9 cellular contexts compared by ENCODE assay signal in the genomic region with DNA sequence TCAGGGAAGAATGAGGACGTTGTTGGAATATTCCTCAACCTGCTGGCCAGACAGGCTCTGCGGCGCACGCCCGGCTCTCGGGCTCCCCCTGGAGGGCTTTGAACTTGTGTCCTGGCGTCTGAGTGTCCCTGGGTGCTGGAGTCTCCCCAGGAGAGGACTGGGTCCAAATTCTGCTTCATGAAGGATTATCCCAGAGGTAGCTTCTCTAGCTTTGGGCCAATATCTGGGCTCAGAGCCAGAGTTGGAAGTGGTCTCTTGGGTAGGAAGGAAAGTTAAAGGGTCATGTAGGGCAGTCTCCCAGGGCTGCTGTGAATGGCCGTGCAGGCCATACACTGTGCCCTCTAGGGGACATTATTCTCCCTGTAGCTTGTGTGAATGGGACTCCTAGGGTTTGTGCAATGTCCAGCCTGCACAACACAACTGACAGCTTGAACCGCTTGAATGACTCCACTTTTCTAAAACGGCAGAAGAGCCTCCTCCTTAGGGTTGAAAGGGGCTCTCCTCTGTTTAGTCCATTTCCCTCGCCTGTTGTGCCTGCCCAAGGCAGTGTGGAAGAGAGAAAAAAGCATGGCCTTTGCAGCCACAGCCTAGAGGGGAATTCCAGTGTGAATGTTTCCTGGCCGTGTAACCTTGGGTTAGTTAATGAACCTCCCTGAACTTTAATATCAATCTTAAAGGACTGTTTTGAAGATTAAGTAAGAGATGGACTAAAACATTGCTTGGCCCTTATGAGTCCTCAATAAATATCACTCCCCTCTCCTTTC.
A peak's percentile ranks its signal among the peaks of the same experiment; 100 is the strongest.
DNase-seq lines count a peak whose midpoint lies in the region; ATAC-seq and TF ChIP-seq lines count a peak whose summit lies in the region.
"Had no signal": no experiment of that assay in that cellular context is flagged by ENCODE, and none has a peak within 500 bp of the region (broad histone marks: within the 10 kb centered on the region; RNA-seq: fewer than 3 reads in every experiment).

No MANE protein-coding gene starts in this region.

- H3K4me3 Mint-ChIP-seq in Calu3 (ENCODE audit: low read depth, unreplicated experiment): no peak overlapping the region
- no peak overlapping the region for H3K4me3 Mint-ChIP-seq in activated CD4-positive, alpha-beta T cell treated with anti-CD3 and anti-CD28 coated beads for 36 hours

- DNase-seq in Calu3 (peak; percentile 84), HCT116 (ENCODE audit: low read depth, low spot score) (peak; percentile 38), NCI-H226 (peak; percentile 55), dedifferentiated amniotic fluid mesenchymal stem cell (ENCODE audit: extremely low spot score) (peak; percentile 51), left lung (peak; percentile 58 to 94)
- peak; percentile 79 for DNase-seq in activated CD4-positive, alpha-beta T cell treated with anti-CD3 and anti-CD28 coated beads for 36 hours
- DNase-seq in stimulated activated CD4-positive, alpha-beta T cell treated with anti-CD3 and anti-CD28 coated beads, Interleukin-4, amount 100 ng/mL, for 48 hours (ENCODE audit: low read depth in 2 of 2): peak; percentile 48 to 69

- no peaks in the 10 kb centered on the region for H3K79me2 ChIP-seq in HCT116 (ENCODE audit: insufficient read depth, low read length)

- H2AFZ ChIP-seq in HCT116 (ENCODE audit: low read depth, low read length, poor library complexity, severe bottlenecking): no peak overlapping the region

- no peak overlapping the region for H3K9ac ChIP-seq in HCT116 (ENCODE audit: low read length)

- RAD21 ChIA-PET in HCT116 (lab: Charles Lee; ENCODE audit: low non-redundant PET in 1 of 2, low total read pairs in 2 of 2, uncharacterized antibody in 2 of 2, unreplicated experiment in 2 of 2): interaction anchor here in 1 of 2 experiments (0.6 kb wide), 1 partner anchor 53 kb away, joined by 3 read pairs; no protein-coding TSS in a partner anchor

- no peak overlapping the region for H3K4me3 ChIP-seq in HCT116 (replicated peaks in 1 of 2; ENCODE audit: low read depth in 1 of 2, low read length in 2 of 2)
- no peak overlapping the region for H3K4me3 ChIP-seq in left lung
- H3K4me3 ChIP-seq: SK-N-MC had no signal

- peak; percentile 84 for TF ChIP-seq CTCF in Calu3 (IDR thresholded peaks at IDR 0.05; ENCODE audit: unreplicated experiment)
- peak; percentile 94 to 99 (median 98) for TF ChIP-seq CTCF in HCT116 (IDR thresholded peaks at IDR 0.05 in 2 of 3, conservative IDR thresholded peaks at IDR 0.05 in 1 of 3; ENCODE audit: borderline replicate concordance in 1 of 3, insufficient read depth in 1 of 3, low read depth in 2 of 3, low read length in 2 of 3)
- peak; percentile 85 to 86 for TF ChIP-seq CTCF in left lung (IDR thresholded peaks at IDR 0.05)

- H3K36me3 Mint-ChIP-seq in Calu3 (ENCODE audit: insufficient read depth, unreplicated experiment): no peaks in the 10 kb centered on the region
- H3K36me3 Mint-ChIP-seq in activated CD4-positive, alpha-beta T cell treated with anti-CD3 and anti-CD28 coated beads for 36 hours (ENCODE audit: low read depth): no peaks in the 10 kb centered on the region

- H3K9me2 ChIP-seq in HCT116 (ENCODE audit: insufficient read depth): no peaks in the 10 kb centered on the region

- peak; percentile 77 for TF ChIP-seq RAD21 in HCT116 (IDR thresholded peaks at IDR 0.05; ENCODE audit: low read depth)

- no peaks in the 10 kb centered on the region for H4K20me1 ChIP-seq in HCT116 (ENCODE audit: insufficient read depth)

- TF ChIP-seq POLR2A in HCT116 (IDR thresholded peaks at IDR 0.05; ENCODE audit: borderline replicate concordance, extremely low read depth, insufficient read depth, insufficient read length): no peak

- peak overlapping the region; percentile 67 for H3K4me2 ChIP-seq in HCT116 (ENCODE audit: low read length)

- H3K27me3 Mint-ChIP-seq in Calu3 (ENCODE audit: unreplicated experiment): peaks cover 1% of the 10 kb centered on the region
- peaks cover 16% of the 10 kb centered on the region for H3K27me3 Mint-ChIP-seq in activated CD4-positive, alpha-beta T cell treated with anti-CD3 and anti-CD28 coated beads for 36 hours

- peak; percentile 97 for ATAC-seq in HCT116
- peak; percentile 86 for ATAC-seq in activated CD4-positive, alpha-beta T cell treated with anti-CD3 and anti-CD28 coated beads for 36 hours
- ATAC-seq in left lung: peak; percentile 93
- no peak for ATAC-seq in HG02588 (IDR thresholded peaks at IDR 0.05; ENCODE audit: unreplicated experiment)

- no peaks in the 10 kb centered on the region for H3K9me3 ChIP-seq in HCT116 (ENCODE audit: control insufficient read depth in 1 of 2, insufficient read depth in 1 of 2, low read depth in 1 of 2, low read length in 2 of 2)
- H3K9me3 ChIP-seq in left lung: no peaks in the 10 kb centered on the region

- BruUV-seq in Calu3 (replicated peaks; lab: Mats Ljungman, UMichigan): no TSS peak
- no TSS peak for BruUV-seq in HCT116 (replicated peaks; lab: Mats Ljungman, UMichigan)

- H3K27ac ChIP-seq in HCT116 (ENCODE audit: low read depth, low read length) (no peak overlapping the region), left lung (no peak overlapping the region)
- H3K27ac ChIP-seq: SK-N-MC had no signal

- H3K4me1 Mint-ChIP-seq in Calu3 (ENCODE audit: low read depth, unreplicated experiment): peaks cover 12% of the 10 kb centered on the region
- H3K4me1 Mint-ChIP-seq in activated CD4-positive, alpha-beta T cell treated with anti-CD3 and anti-CD28 coated beads for 36 hours: no peaks in the 10 kb centered on the region

- POLR2A ChIA-PET in HCT116 (lab: Charles Lee): no interaction called here
- POLR2A ChIA-PET in activated CD4-positive, alpha-beta T cell treated with anti-CD3 and anti-CD28 coated beads for 36 hours (lab: Charles Lee): no interaction called here

- H3K36me3 ChIP-seq in HCT116 (ENCODE audit: control insufficient read depth in 1 of 2, insufficient read depth in 2 of 2, low read length in 2 of 2) (no peaks in the 10 kb centered on the region), left lung (no peaks in the 10 kb centered on the region)

- no peak overlapping the region for H3K27ac Mint-ChIP-seq in Calu3 (ENCODE audit: unreplicated experiment)
- no peak overlapping the region for H3K27ac Mint-ChIP-seq in activated CD4-positive, alpha-beta T cell treated with anti-CD3 and anti-CD28 coated beads for 36 hours

- no peaks in the 10 kb centered on the region for H3K9me3 Mint-ChIP-seq in Calu3 (ENCODE audit: low read depth, unreplicated experiment)
- H3K9me3 Mint-ChIP-seq in activated CD4-positive, alpha-beta T cell treated with anti-CD3 and anti-CD28 coated beads for 36 hours (ENCODE audit: low read depth): no peaks in the 10 kb centered on the region

- H3K27me3 ChIP-seq in HCT116 (ENCODE audit: insufficient read depth, low read length): no peaks in the 10 kb centered on the region
- H3K27me3 ChIP-seq in left lung: peaks cover 0 to 17% of the 10 kb centered on the region in 2 donors

- H3K4me1 ChIP-seq in HCT116 (ENCODE audit: control insufficient read depth in 1 of 2, insufficient read depth in 2 of 2, low read length in 2 of 2) (peaks cover 0 to 6% of the 10 kb centered on the region in 2 experiments; a peak in 1 of 4 replicates), left lung (peaks cover 0 to 15% of the 10 kb centered on the region in 2 donors)

- intact Hi-C loops in Calu3 (cut with micrococcal nuclease; ENCODE audit: unreplicated experiment): loop anchor here (5.0 kb wide), 1 partner anchor 52 kb away; no protein-coding TSS in a partner anchor
- intact Hi-C loops in HCT116 (cut with micrococcal nuclease): loop anchor here (1.0 to 2.0 kb wide), 2 partner anchors 53 to 575 kb away; no protein-coding TSS in a partner anchor
- intact Hi-C loops in activated CD4-positive, alpha-beta T cell treated with anti-CD3 and anti-CD28 coated beads for 36 hours (cut with DNase I, micrococcal nuclease): loop anchor here (1.0 kb wide), 1 partner anchor 53 kb away; no protein-coding TSS in a partner anchor
- intact Hi-C loops in left lung (cut with DNase I): no loop called here

- CTCF ChIA-PET in Calu3 (lab: Charles Lee): interaction anchor here (0.6 to 1.4 kb wide), 7 partner anchors 10 to 195 kb away, joined by 3 to 5 read pairs (median 3); a partner anchor contains a TSS
- CTCF ChIA-PET in HCT116 (lab: Charles Lee): interaction anchor here (0.7 to 2.0 kb wide), 14 partner anchors 10 to 734 kb away, joined by 3 to 15 read pairs (median 4); no protein-coding TSS in a partner anchor
- CTCF ChIA-PET in activated CD4-positive, alpha-beta T cell treated with anti-CD3 and anti-CD28 coated beads for 36 hours (lab: Charles Lee): interaction anchor here (0.6 to 2.0 kb wide), 9 partner anchors 9 to 574 kb away, joined by 3 to 11 read pairs (median 3); no protein-coding TSS in a partner anchor

TF ChIP-seq in HCT116, 20 proteins besides CTCF, POLR2A, EP300 and RAD21:
- TF ChIP-seq CBX3 (IDR thresholded peaks at IDR 0.05; ENCODE audit: low read depth): no peak
- no peak for TF ChIP-seq ZFX (IDR thresholded peaks at IDR 0.05)
- TF ChIP-seq EGR1 (IDR thresholded peaks at IDR 0.05; ENCODE audit: low read depth): no peak
- TF ChIP-seq SP1 (IDR thresholded peaks at IDR 0.05; ENCODE audit: low read depth): no peak
- no peak for TF ChIP-seq POLR2AphosphoS5 (IDR thresholded peaks at IDR 0.05; ENCODE audit: low read depth, low read length)
- no peak for TF ChIP-seq FOSL1 (IDR thresholded peaks at IDR 0.05; ENCODE audit: low read depth)
- no peak for TF ChIP-seq TCF7L2 (IDR thresholded peaks at IDR 0.05; ENCODE audit: borderline replicate concordance, extremely low read depth, insufficient read depth, insufficient read length)
- TF ChIP-seq ZNF274 (IDR thresholded peaks at IDR 0.05; ENCODE audit: low read depth, low read length): no peak
- no peak for TF ChIP-seq JUND (IDR thresholded peaks at IDR 0.05)

Comparison
In these comparisons a context has a peak if more than half of its experiments do, and no peak if none do; other contexts are left out.
1. intact Hi-C loops: an anchor here in Calu3 (5.0 kb wide), HCT116 (1.0 to 2.0 kb wide) and activated CD4-positive, alpha-beta T cell treated with anti-CD3 and anti-CD28 coated beads for 36 hours (1.0 kb wide); none called in left lung.